15 cellular contexts compared by ENCODE assay signal in the genomic region with DNA sequence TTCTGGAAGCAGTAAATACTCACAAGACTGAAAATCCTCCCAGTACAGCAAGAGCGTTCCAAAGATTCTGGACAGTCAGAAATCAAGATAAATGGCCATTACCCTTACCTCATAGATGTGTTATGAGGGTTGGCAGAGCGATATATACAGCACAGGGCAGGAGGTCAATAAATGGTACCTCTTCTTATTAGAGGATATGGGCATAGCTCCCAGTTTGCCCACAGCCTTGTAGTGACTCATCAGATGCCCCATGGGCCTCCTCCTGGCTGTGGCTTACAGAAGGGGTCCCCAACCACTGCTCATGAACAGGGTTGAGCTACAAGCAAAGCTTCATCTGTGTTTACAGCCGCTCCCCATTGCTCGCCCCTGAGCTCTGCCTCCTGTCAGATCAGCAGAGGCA. TPM values are rescaled to one million over a fixed set of nuclear protein-coding genes. Genes with fewer than 3 reads are reported as not detected.
DNase-seq lines count a peak whose midpoint lies in the region; TF ChIP-seq lines count a peak whose summit lies in the region.
"Had no signal": no experiment of that assay in that cellular context is flagged by ENCODE, and none has a peak within 500 bp of the region (broad histone marks: within the 10 kb centered on the region; RNA-seq: fewer than 3 reads in every experiment).

No MANE protein-coding gene starts in this region.

- H3K27me3 Mint-ChIP-seq in dendritic cell treated with granulocyte-macrophage colony-stimulating factor and Interleukin-4, amounts not matched to agents 40 ng/mL and 50 ng/mL, for 4 days, result no peaks in the 10 kb centered on the region

- peak overlapping the region; percentile 92 for H3K27ac Mint-ChIP-seq in dendritic cell treated with granulocyte-macrophage colony-stimulating factor and Interleukin-4, amounts not matched to agents 40 ng/mL and 50 ng/mL, for 4 days
- H3K27ac Mint-ChIP-seq: CD8-positive, alpha-beta T cell had no signal

- DNase-seq in ELR (ENCODE audit: low read depth) (peak; percentile 42), retinal pigment epithelial cell (ENCODE audit: low read depth) (peak; percentile 47), right atrium auricular region (ENCODE audit: low spot score) (no peak), NCI-H1092 treated with DMSO at 0.1 percent for 48 hours (lab: John Stamatoyannopoulos, UW) (no peak), DMS153 treated with DMSO at 0.1 percent for 48 hours (lab: John Stamatoyannopoulos, UW; ENCODE audit: unreplicated experiment) (no peak), hepatic stellate cell (ENCODE audit: low spot score) (no peak)
- DNase-seq: activated gamma-delta T cell treated with Interleukin-2 at 50 U/mL for 16 hours; CD8-positive, alpha-beta T cell; mucosa of descending colon; NCI-H1105; NCI-H2171 had no signal

- intact Hi-C loops in dendritic cell treated with granulocyte-macrophage colony-stimulating factor and Interleukin-4, amounts not matched to agents 40 ng/mL and 50 ng/mL, for 4 days (cut with micrococcal nuclease), result no loop called here

- no peaks in the 10 kb centered on the region for H3K9me2 ChIP-seq in OCI-LY1 (ENCODE audit: low read depth, low read length)

- no peaks in the 10 kb centered on the region for H3K9me3 Mint-ChIP-seq in dendritic cell treated with granulocyte-macrophage colony-stimulating factor and Interleukin-4, amounts not matched to agents 40 ng/mL and 50 ng/mL, for 4 days
- H3K9me3 Mint-ChIP-seq: CD8-positive, alpha-beta T cell had no signal

- no peak overlapping the region for H3K4me2 ChIP-seq in OCI-LY1 (ENCODE audit: low read length)

- no peaks in the 10 kb centered on the region for H4K20me1 ChIP-seq in OCI-LY1 (ENCODE audit: insufficient read depth, low read length)

- no peaks in the 10 kb centered on the region for H3K36me3 Mint-ChIP-seq in dendritic cell treated with granulocyte-macrophage colony-stimulating factor and Interleukin-4, amounts not matched to agents 40 ng/mL and 50 ng/mL, for 4 days (ENCODE audit: low read depth)
- H3K36me3 Mint-ChIP-seq: CD8-positive, alpha-beta T cell had no signal

- H3K4me1 ChIP-seq in OCI-LY1 (ENCODE audit: insufficient read depth, low read length, severe bottlenecking) (peaks cover 25% of the 10 kb centered on the region), right atrium auricular region (peaks cover 0 to 4% of the 10 kb centered on the region in 2 donors)
- H3K4me1 ChIP-seq: parathyroid adenoma had no signal

- TF ChIP-seq CTCF in OCI-LY1 (IDR thresholded peaks at IDR 0.05; ENCODE audit: low read length), result no peak
- no peak for TF ChIP-seq CTCF in retinal pigment epithelial cell (conservative IDR thresholded peaks at IDR 0.05; ENCODE audit: low read depth, low read length)
- no peak for TF ChIP-seq CTCF in right atrium auricular region (IDR thresholded peaks at IDR 0.05)

- H3K4me1 Mint-ChIP-seq in dendritic cell treated with granulocyte-macrophage colony-stimulating factor and Interleukin-4, amounts not matched to agents 40 ng/mL and 50 ng/mL, for 4 days (ENCODE audit: low read depth), result peaks cover 88% of the 10 kb centered on the region

- no peaks in the 10 kb centered on the region for H3K27me3 ChIP-seq in OCI-LY1 (ENCODE audit: insufficient read depth, low read length)
- H3K27me3 ChIP-seq in right atrium auricular region, result no peaks in the 10 kb centered on the region

- H2AFZ ChIP-seq in OCI-LY1 (ENCODE audit: low read length), result no peak overlapping the region
- H2AFZ ChIP-seq: parathyroid adenoma had no signal

- no peaks in the 10 kb centered on the region for H3K9me3 ChIP-seq in OCI-LY1 (ENCODE audit: low read length)
- no peaks in the 10 kb centered on the region for H3K9me3 ChIP-seq in right atrium auricular region
- H3K9me3 ChIP-seq: mucosa of descending colon had no signal

- no peaks in the 10 kb centered on the region for H3K79me2 ChIP-seq in OCI-LY1 (ENCODE audit: insufficient read depth, low read length)
- H3K79me2 ChIP-seq: parathyroid adenoma had no signal

- no peaks in the 10 kb centered on the region for H3K36me3 ChIP-seq in OCI-LY1 (ENCODE audit: insufficient read depth, low read length)
- no peaks in the 10 kb centered on the region for H3K36me3 ChIP-seq in right atrium auricular region

- H3K4me3 ChIP-seq in OCI-LY1 (ENCODE audit: low read depth, low read length, poor library complexity, severe bottlenecking), result no peak overlapping the region
- H3K4me3 ChIP-seq in retinal pigment epithelial cell (ENCODE audit: low read length), result no peak overlapping the region
- no peak overlapping the region for H3K4me3 ChIP-seq in right atrium auricular region
- H3K4me3 ChIP-seq: mucosa of descending colon had no signal

- H3F3A ChIP-seq in OCI-LY1 (ENCODE audit: insufficient read depth, low read length), result no peaks in the 10 kb centered on the region; the same call in 1 of the 2 replicates

- no peak overlapping the region for H3K4me3 Mint-ChIP-seq in dendritic cell treated with granulocyte-macrophage colony-stimulating factor and Interleukin-4, amounts not matched to agents 40 ng/mL and 50 ng/mL, for 4 days
- H3K4me3 Mint-ChIP-seq: CD8-positive, alpha-beta T cell had no signal

- H3K9ac ChIP-seq in OCI-LY1 (ENCODE audit: low read length), result no peak overlapping the region
- H3K9ac ChIP-seq: parathyroid adenoma had no signal

- peak overlapping the region; percentile 3 for H3K27ac ChIP-seq in OCI-LY1 (ENCODE audit: low read depth, low read length, poor library complexity, severe bottlenecking)
- H3K27ac ChIP-seq in right atrium auricular region, result no peak overlapping the region
- H3K27ac ChIP-seq: parathyroid adenoma, VCaP had no signal

RNA-seq across cellular contexts. Expression of gene IFNGR2, which starts 7.3 kb away (rescaled TPM):
- total RNA-seq in right atrium auricular region, result 10 to 100 TPM; 40.2 to 47.3 TPM

Comparison
In these comparisons a context has a peak if more than half of its experiments do, and no peak if none do; other contexts are left out.
1. DNase-seq: peak in ELR (single experiment) and retinal pigment epithelial cell (single experiment); none in right atrium auricular region (single experiment), NCI-H1092 treated with DMSO at 0.1 percent for 48 hours (single experiment), DMS153 treated with DMSO at 0.1 percent for 48 hours (single experiment) and hepatic stellate cell (single experiment).